Comparison of ENCODE assay signal across 1 cellular context in the genomic region with DNA sequence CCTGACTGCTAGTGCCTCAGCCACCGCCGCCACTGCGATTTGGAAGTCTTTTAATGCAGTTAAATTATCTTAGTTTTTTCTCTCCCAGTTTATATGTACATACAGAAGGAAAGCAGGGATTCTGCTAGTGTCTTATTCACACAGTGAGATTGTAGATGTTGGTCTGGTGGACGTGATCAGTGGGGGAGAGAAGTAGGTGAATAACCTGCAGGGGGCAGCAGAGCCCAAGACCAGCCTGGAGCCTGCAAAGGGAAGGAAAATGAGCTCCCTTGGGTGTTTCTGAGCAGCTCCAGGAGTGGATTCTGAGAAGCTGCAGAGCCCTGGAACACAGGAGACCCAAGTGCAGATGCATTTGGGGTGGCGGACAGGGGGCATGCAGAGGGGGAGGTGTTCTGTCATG.
TF ChIP-seq lines count a peak whose summit lies in the region.

No MANE protein-coding gene starts in this region.

TF ChIP-seq in HepG2, 621 proteins besides CTCF, POLR2A, EP300 and RAD21:
- peak; percentile 68 for TF ChIP-seq STAG1 (CRISPR knock-in tag; IDR thresholded peaks at IDR 0.05)
- TF ChIP-seq, protein P1, sequence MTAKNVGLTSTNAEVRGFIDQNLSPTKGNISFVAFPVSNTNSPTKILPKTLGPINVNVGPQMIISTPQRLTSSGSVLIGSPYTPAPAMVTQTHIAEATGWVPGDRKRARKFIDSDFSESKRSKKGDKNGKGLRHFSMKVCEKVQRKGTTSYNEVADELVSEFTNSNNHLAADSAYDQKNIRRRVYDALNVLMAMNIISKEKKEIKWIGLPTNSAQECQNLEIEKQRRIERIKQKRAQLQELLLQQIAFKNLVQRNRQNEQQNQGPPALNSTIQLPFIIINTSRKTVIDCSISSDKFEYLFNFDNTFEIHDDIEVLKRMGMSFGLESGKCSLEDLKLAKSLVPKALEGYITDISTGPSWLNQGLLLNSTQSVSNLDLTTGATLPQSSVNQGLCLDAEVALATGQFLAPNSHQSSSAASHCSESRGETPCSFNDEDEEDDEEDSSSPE (CRISPR knock-in tag; IDR thresholded peaks at IDR 0.05) = no peak
- peak; percentile 71; the same call in 1 of the 2 replicates for TF ChIP-seq ZNF644 (CRISPR knock-in tag; IDR thresholded peaks at IDR 0.05; ENCODE audit: low read depth)
- 0 out of 2 replicates have a peak, but pooled peaks have one; percentile 22 for TF ChIP-seq THAP11 (CRISPR knock-in tag; IDR thresholded peaks at IDR 0.05)
- no peak for TF ChIP-seq ZNF138 (CRISPR knock-in tag; IDR thresholded peaks at IDR 0.05; ENCODE audit: low read depth)
- peak; percentile 58; the same call in 1 of the 2 replicates for TF ChIP-seq EHMT2 (IDR thresholded peaks at IDR 0.05; ENCODE audit: borderline replicate concordance, low read depth, low read length)
- TF ChIP-seq XRCC5 (optimal IDR thresholded peaks at IDR 0.05; ENCODE audit: low read length) = peak; percentile 47
- TF ChIP-seq, protein P2, sequence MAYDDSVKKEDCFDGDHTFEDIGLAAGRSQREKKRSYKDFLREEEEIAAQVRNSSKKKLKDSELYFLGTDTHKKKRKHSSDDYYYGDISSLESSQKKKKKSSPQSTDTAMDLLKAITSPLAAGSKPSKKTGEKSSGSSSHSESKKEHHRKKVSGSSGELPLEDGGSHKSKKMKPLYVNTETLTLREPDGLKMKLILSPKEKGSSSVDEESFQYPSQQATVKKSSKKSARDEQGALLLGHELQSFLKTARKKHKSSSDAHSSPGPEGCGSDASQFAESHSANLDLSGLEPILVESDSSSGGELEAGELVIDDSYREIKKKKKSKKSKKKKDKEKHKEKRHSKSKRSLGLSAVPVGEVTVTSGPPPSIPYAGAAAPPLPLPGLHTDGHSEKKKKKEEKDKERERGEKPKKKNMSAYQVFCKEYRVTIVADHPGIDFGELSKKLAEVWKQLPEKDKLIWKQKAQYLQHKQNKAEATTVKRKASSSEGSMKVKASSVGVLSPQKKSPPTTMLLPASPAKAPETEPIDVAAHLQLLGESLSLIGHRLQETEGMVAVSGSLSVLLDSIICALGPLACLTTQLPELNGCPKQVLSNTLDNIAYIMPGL (CRISPR knock-in tag; IDR thresholded peaks at IDR 0.05; ENCODE audit: borderline replicate concordance in 1 of 2, low read depth in 1 of 2) = peak in 1 of 2 experiments; percentile 33; a peak in 1 of 4 replicates
- peak; percentile 59 for TF ChIP-seq SMC3 (IDR thresholded peaks at IDR 0.05; ENCODE audit: low read length)
- TF ChIP-seq, protein P3, sequence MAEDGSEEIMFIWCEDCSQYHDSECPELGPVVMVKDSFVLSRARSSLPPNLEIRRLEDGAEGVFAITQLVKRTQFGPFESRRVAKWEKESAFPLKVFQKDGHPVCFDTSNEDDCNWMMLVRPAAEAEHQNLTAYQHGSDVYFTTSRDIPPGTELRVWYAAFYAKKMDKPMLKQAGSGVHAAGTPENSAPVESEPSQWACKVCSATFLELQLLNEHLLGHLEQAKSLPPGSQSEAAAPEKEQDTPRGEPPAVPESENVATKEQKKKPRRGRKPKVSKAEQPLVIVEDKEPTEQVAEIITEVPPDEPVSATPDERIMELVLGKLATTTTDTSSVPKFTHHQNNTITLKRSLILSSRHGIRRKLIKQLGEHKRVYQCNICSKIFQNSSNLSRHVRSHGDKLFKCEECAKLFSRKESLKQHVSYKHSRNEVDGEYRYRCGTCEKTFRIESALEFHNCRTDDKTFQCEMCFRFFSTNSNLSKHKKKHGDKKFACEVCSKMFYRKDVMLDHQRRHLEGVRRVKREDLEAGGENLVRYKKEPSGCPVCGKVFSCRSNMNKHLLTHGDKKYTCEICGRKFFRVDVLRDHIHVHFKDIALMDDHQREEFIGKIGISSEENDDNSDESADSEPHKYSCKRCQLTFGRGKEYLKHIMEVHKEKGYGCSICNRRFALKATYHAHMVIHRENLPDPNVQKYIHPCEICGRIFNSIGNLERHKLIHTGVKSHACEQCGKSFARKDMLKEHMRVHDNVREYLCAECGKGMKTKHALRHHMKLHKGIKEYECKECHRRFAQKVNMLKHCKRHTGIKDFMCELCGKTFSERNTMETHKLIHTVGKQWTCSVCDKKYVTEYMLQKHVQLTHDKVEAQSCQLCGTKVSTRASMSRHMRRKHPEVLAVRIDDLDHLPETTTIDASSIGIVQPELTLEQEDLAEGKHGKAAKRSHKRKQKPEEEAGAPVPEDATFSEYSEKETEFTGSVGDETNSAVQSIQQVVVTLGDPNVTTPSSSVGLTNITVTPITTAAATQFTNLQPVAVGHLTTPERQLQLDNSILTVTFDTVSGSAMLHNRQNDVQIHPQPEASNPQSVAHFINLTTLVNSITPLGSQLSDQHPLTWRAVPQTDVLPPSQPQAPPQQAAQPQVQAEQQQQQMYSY (CRISPR knock-in tag; IDR thresholded peaks at IDR 0.05) = no peak
- TF ChIP-seq, protein P4, sequence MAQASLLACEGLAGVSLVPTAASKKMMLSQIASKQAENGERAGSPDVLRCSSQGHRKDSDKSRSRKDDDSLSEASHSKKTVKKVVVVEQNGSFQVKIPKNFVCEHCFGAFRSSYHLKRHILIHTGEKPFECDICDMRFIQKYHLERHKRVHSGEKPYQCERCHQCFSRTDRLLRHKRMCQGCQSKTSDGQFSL (CRISPR knock-in tag; IDR thresholded peaks at IDR 0.05) = 0 out of 2 replicates have a peak, but pooled peaks have one; percentile 44
- TF ChIP-seq SALL1 (CRISPR knock-in tag; IDR thresholded peaks at IDR 0.05) = 0 out of 2 replicates have a peak, but pooled peaks have one; percentile 16
- no peak for TF ChIP-seq MAFK (conservative IDR thresholded peaks at IDR 0.05 in 1 of 2, IDR thresholded peaks at IDR 0.05 in 1 of 2; ENCODE audit: low read length in 2 of 2)
TF ChIP-seq in HepG2: peak in this region for 9.
